ENCODE assay signal across 19 cellular contexts in genomic region chr6:129104560-129104959, GRCh38.
DNase-seq lines count a peak whose midpoint lies in the region; ATAC-seq and TF ChIP-seq lines count a peak whose summit lies in the region.
"Had no signal": no experiment of that assay in that cellular context is flagged by ENCODE, and none has a peak within 500 bp of the region (broad histone marks: within the 10 kb centered on the region; RNA-seq: fewer than 3 reads in every experiment).

No MANE protein-coding gene starts in this region.

- H3K27ac ChIP-seq in HEK293 (ENCODE audit: extremely low read depth, low read depth, low read length) (no peak overlapping the region), coronary artery (peak overlapping the region; percentile 23 to 71), skeletal muscle tissue (ENCODE audit: low read depth, low read length) (peak overlapping the region; percentile 49)
- H3K27ac ChIP-seq: VCaP had no signal

- TF ChIP-seq CTCF in HEK293 (tag by site-specific recombination; IDR thresholded peaks at IDR 0.05), result no peak
- TF ChIP-seq CTCF in coronary artery (IDR thresholded peaks at IDR 0.05), result no peak

- H3K27me3 ChIP-seq in skeletal muscle tissue (ENCODE audit: control insufficient read depth in 3 of 3, insufficient read depth in 3 of 3, low read length in 3 of 3), result no peaks in the 10 kb centered on the region
- H3K27me3 ChIP-seq in H7 (ENCODE audit: control insufficient read depth, insufficient read depth, low read length), result no peaks in the 10 kb centered on the region

- CTCF ChIA-PET in HEK293 (lab: Yijun Ruan, JAX), result interaction anchor here (0.5 to 0.7 kb wide), 3 partner anchors 160 to 1566 kb away, joined by 3 to 6 read pairs (median 3); no protein-coding TSS in a partner anchor

- no peaks in the 10 kb centered on the region for H3K4me1 ChIP-seq in HEK293 (ENCODE audit: control insufficient read depth, insufficient read depth, low read length)
- H3K4me1 ChIP-seq in skeletal muscle tissue (ENCODE audit: control insufficient read depth in 3 of 3, insufficient read depth in 3 of 3, low read length in 3 of 3), result peaks cover 0 to 7% (median 2%) of the 10 kb centered on the region in 3 donors

- H3K9ac ChIP-seq in skeletal muscle tissue (ENCODE audit: low read depth in 1 of 3, low read length in 3 of 3), result no peak overlapping the region

- peak; percentile 62 for ATAC-seq in left ventricle myocardium superior
- ATAC-seq: activated T-helper 17 cell treated with anti-CD3 and anti-CD28 coated beads, Interleukin-2, amount 50 U/mL, for 72 hours; T-helper 17 cell had no signal

- H3K9me3 ChIP-seq in HEK293 (ENCODE audit: control insufficient read depth, insufficient read depth, low read depth, low read length) (no peaks in the 10 kb centered on the region), skeletal muscle tissue (ENCODE audit: control insufficient read depth in 3 of 3, low read length in 3 of 3) (no peaks in the 10 kb centered on the region)

- intact Hi-C loops in left ventricle myocardium superior (cut with micrococcal nuclease), result no loop called here

- POLR2A ChIA-PET in HEK293 (lab: Yijun Ruan, JAX), result no interaction called here

- DNase-seq in coronary artery (ENCODE audit: low spot score), result no peak
- no peak for DNase-seq in left ventricle myocardium superior
- DNase-seq in AG08395 (ENCODE audit: low spot score), result no peak
- no peak for DNase-seq in D341Med (ENCODE audit: low spot score)
- no peak for DNase-seq in ureter (ENCODE audit: low spot score)
- DNase-seq in H7, result no peak
- DNase-seq: activated CD4-positive, alpha-beta T cell treated with anti-CD3 and anti-CD28 coated beads, Interleukin-2, amount 10 ng/mL, durations not matched to agents 7 days and 5 days; activated naive CD8-positive, alpha-beta T cell treated with anti-CD3 and anti-CD28 coated beads for 36 hours; CD4-positive, CD25-positive, alpha-beta regulatory T cell; GF-D8; GOT3; NCI-H69; SIG-M5; stimulated activated CD8-positive, alpha-beta memory T cell treated with anti-CD3 and anti-CD28 coated beads, Interleukin-4, amount 100 ng/mL, for 48 hours; T-helper 17 cell had no signal

- H3K4me3 ChIP-seq in HEK293 (ENCODE audit: low read depth, low read length) (no peak overlapping the region), coronary artery (no peak overlapping the region), skeletal muscle tissue (ENCODE audit: low read length in 3 of 3) (no peak overlapping the region), H7 (ENCODE audit: insufficient read depth, low read depth, low read length) (no peak overlapping the region)

- no peaks in the 10 kb centered on the region for H3K36me3 ChIP-seq in HEK293 (ENCODE audit: control insufficient read depth in 2 of 2, insufficient read depth in 1 of 2, low read length in 2 of 2)
- H3K36me3 ChIP-seq in skeletal muscle tissue (ENCODE audit: control insufficient read depth in 3 of 3, insufficient read depth in 3 of 3, low read length in 3 of 3), result no peaks in the 10 kb centered on the region
- H3K36me3 ChIP-seq in H7 (replicated peaks; ENCODE audit: control insufficient read depth, insufficient read depth, low read length), result no peaks in the 10 kb centered on the region

TF ChIP-seq in HEK293, 187 proteins besides CTCF, POLR2A, EP300 and RAD21:
- TF ChIP-seq SCRT2 (tag by site-specific recombination; IDR thresholded peaks at IDR 0.05), result 0 out of 2 replicates have a peak, but pooled peaks have one; percentile 21
- no peak for TF ChIP-seq ZNF561 (tag by site-specific recombination; IDR thresholded peaks at IDR 0.05; ENCODE audit: borderline replicate concordance)
- TF ChIP-seq SP7 (tag by site-specific recombination; IDR thresholded peaks at IDR 0.05), result peak; percentile 73; the same call in 1 of the 2 replicates
- TF ChIP-seq KLF8 (tag by site-specific recombination; IDR thresholded peaks at IDR 0.05), result no peak
